Comparison of ENCODE assay signal across 18 cellular contexts in genomic region chr1:188070848-188071247, GRCh38.
A peak's percentile ranks its signal among the peaks of the same experiment; 100 is the strongest.
DNase-seq lines count a peak whose midpoint lies in the region; ATAC-seq, FAIRE-seq and TF ChIP-seq lines count a peak whose summit lies in the region.
"Had no signal": no experiment of that assay in that cellular context is flagged by ENCODE, and none has a peak within 500 bp of the region (broad histone marks: within the 10 kb centered on the region; RNA-seq: fewer than 3 reads in every experiment).

No MANE protein-coding gene starts in this region.

- H3K27ac ChIP-seq in H1 (ENCODE audit: low read depth, low read length): no peak overlapping the region
- H3K27ac ChIP-seq in neural progenitor cell: no peak overlapping the region

- H4K8ac ChIP-seq in H1 (ENCODE audit: extremely low read depth, insufficient read depth, low read length): no peak overlapping the region

- H3K4ac ChIP-seq in H1 (replicated peaks; ENCODE audit: insufficient read length, low read depth, low read length): no peak overlapping the region

- H3K9ac ChIP-seq in H1 (replicated peaks in 1 of 4; ENCODE audit: extremely low read depth in 1 of 4, low read depth in 3 of 4, low read length in 3 of 4) (no peak overlapping the region), neural progenitor cell (no peak overlapping the region)

- no peak overlapping the region for H4K5ac ChIP-seq in H1 (ENCODE audit: insufficient read length, low read depth, low read length)

- no peak for ATAC-seq in naive thymus-derived CD8-positive, alpha-beta T cell
- ATAC-seq in HG03280 (IDR thresholded peaks at IDR 0.05; ENCODE audit: unreplicated experiment): no peak

- H3K4me3 ChIP-seq in LNCaP clone FGC (ENCODE audit: low read depth, low read length): no peak overlapping the region
- no peak overlapping the region for H3K4me3 ChIP-seq in H1 (ENCODE audit: extremely low read depth in 1 of 4, insufficient read depth in 2 of 4, low read depth in 3 of 4, low read length in 4 of 4)
- no peak overlapping the region for H3K4me3 ChIP-seq in neural progenitor cell

- H2AFZ ChIP-seq in H1 (ENCODE audit: low read length) (no peak overlapping the region), neural progenitor cell (replicated peaks) (no peak overlapping the region)

- no peak overlapping the region for H3K4me2 ChIP-seq in H1 (ENCODE audit: insufficient read depth in 1 of 2, low read depth in 2 of 2, low read length in 2 of 2)
- no peak overlapping the region for H3K4me2 ChIP-seq in neural progenitor cell

- no peak overlapping the region for H2BK15ac ChIP-seq in H1 (ENCODE audit: low read length)

- H3K4me1 ChIP-seq in H1 (replicated peaks in 1 of 4; ENCODE audit: control insufficient read depth in 3 of 4, insufficient read depth in 4 of 4, low read length in 3 of 4) (no peaks in the 10 kb centered on the region), neural progenitor cell (no peaks in the 10 kb centered on the region)
- H3K4me1 ChIP-seq: Caco-2 had no signal

- TF ChIP-seq RAD21 in H1 (IDR thresholded peaks at IDR 0.05 in 1 of 2, conservative IDR thresholded peaks at IDR 0.05 in 1 of 2; ENCODE audit: low read depth in 2 of 2, low read length in 2 of 2): peak; percentile 66 to 74

- peaks cover 10% of the 10 kb centered on the region for H3K9me3 Mint-ChIP-seq in neural progenitor cell
- H3K9me3 Mint-ChIP-seq in naive thymus-derived CD8-positive, alpha-beta T cell: peaks cover 10 to 56% (median 25%) of the 10 kb centered on the region in 9 donors

- peak; percentile 19; the same call in 1 of the 2 replicates for TF ChIP-seq CTCF in LNCaP clone FGC (IDR thresholded peaks at IDR 0.05; ENCODE audit: control insufficient read depth, extremely low read depth, insufficient read depth)
- TF ChIP-seq CTCF in H1 (IDR thresholded peaks at IDR 0.05; ENCODE audit: control extremely low read depth in 1 of 3, insufficient read depth in 1 of 3, low read depth in 1 of 3, low read length in 3 of 3): peak; percentile 55 to 97 (median 72)
- TF ChIP-seq CTCF in neural progenitor cell (IDR thresholded peaks at IDR 0.05): peak; percentile 21

- no peak overlapping the region for H4K91ac ChIP-seq in H1 (replicated peaks; ENCODE audit: insufficient read length, low read length)

- H3K27me3 ChIP-seq in H1 (replicated peaks in 1 of 4; ENCODE audit: control insufficient read depth in 3 of 4, extremely low read depth in 1 of 4, insufficient read depth in 3 of 4, low read length in 3 of 4) (no peaks in the 10 kb centered on the region), neural progenitor cell (no peaks in the 10 kb centered on the region)

- H3K79me2 ChIP-seq in H1 (ENCODE audit: control insufficient read depth in 1 of 2, insufficient read depth in 2 of 2, low read length in 2 of 2) (no peaks in the 10 kb centered on the region), neural progenitor cell (ENCODE audit: low read depth) (no peaks in the 10 kb centered on the region)

- peak overlapping the region; percentile 16 for H3K56ac ChIP-seq in H1 (replicated peaks; ENCODE audit: insufficient read length, low read depth, low read length)

- no peak for FAIRE-seq in H1 (lab: Jason Lieb, UNC)
- FAIRE-seq: GM12891, RCC 7860 had no signal

- H3F3A ChIP-seq in neural progenitor cell (ENCODE audit: low read depth): no peaks in the 10 kb centered on the region

- no peaks in the 10 kb centered on the region for H3K4me1 Mint-ChIP-seq in neural progenitor cell
- H3K4me1 Mint-ChIP-seq in naive thymus-derived CD8-positive, alpha-beta T cell: no peaks in the 10 kb centered on the region

- no peaks in the 10 kb centered on the region for H3K23me2 ChIP-seq in H1 (ENCODE audit: low read depth, low read length)

- CTCF ChIA-PET in H1 (lab: Charles Lee; ENCODE audit: partially characterized antibody): interaction anchor here (0.7 to 2.6 kb wide), 6 partner anchors 9 to 702 kb away, joined by 3 to 10 read pairs (median 6); no protein-coding TSS in a partner anchor

- H3K36me3 ChIP-seq in H1 (ENCODE audit: control insufficient read depth in 2 of 4, insufficient read depth in 4 of 4, low read length in 3 of 4) (no peaks in the 10 kb centered on the region), neural progenitor cell (no peaks in the 10 kb centered on the region)

- H3K23ac ChIP-seq in H1 (ENCODE audit: insufficient read length): no peak overlapping the region

- no peaks in the 10 kb centered on the region for H3K36me3 Mint-ChIP-seq in neural progenitor cell
- no peaks in the 10 kb centered on the region for H3K36me3 Mint-ChIP-seq in naive thymus-derived CD8-positive, alpha-beta T cell

- H2AK5ac ChIP-seq in H1 (ENCODE audit: low read depth, low read length): no peak overlapping the region

- no peaks in the 10 kb centered on the region for H4K20me1 ChIP-seq in H1 (replicated peaks in 1 of 2; ENCODE audit: control insufficient read depth in 1 of 2, insufficient read depth in 2 of 2, low read length in 2 of 2)
- H4K20me1 ChIP-seq in neural progenitor cell (ENCODE audit: low read depth): no peaks in the 10 kb centered on the region

- no peak overlapping the region for H3K27ac Mint-ChIP-seq in neural progenitor cell
- H3K27ac Mint-ChIP-seq in naive thymus-derived CD8-positive, alpha-beta T cell: no peak overlapping the region

- no peak overlapping the region for H2BK5ac ChIP-seq in H1 (ENCODE audit: low read depth, low read length)

- H2BK120ac ChIP-seq in H1 (replicated peaks; ENCODE audit: low read depth, low read length): no peak overlapping the region

- TF ChIP-seq EP300 in H1 (IDR thresholded peaks at IDR 0.05; ENCODE audit: borderline replicate concordance in 1 of 2, low read depth in 2 of 2, low read length in 2 of 2): no peak

- H3K14ac ChIP-seq in H1 (ENCODE audit: insufficient read length): no peak overlapping the region

- H3K18ac ChIP-seq in H1 (ENCODE audit: extremely low read depth, low read length): no peak overlapping the region

- no peak overlapping the region for H2BK12ac ChIP-seq in H1 (ENCODE audit: low read depth, low read length)

- no peak for TF ChIP-seq POLR2A in H1 (IDR thresholded peaks at IDR 0.05; ENCODE audit: control extremely low read depth in 1 of 2, low read depth in 2 of 2, low read length in 2 of 2)

- DNase-seq in DMS53 (lab: John Stamatoyannopoulos, UW) (peak; percentile 23), DMS53 treated with DMSO at 0.1 percent for 48 hours (lab: John Stamatoyannopoulos, UW; ENCODE audit: unreplicated experiment) (no peak), LNCaP clone FGC (ENCODE audit: low read depth) (no peak), H1 (ENCODE audit: low read depth in 1 of 2, low spot score in 2 of 2) (no peak), neural progenitor cell (ENCODE audit: low spot score) (peak; percentile 6)
- DNase-seq in activated CD8-positive, alpha-beta memory T cell treated with anti-CD3 and anti-CD28 coated beads, Interleukin-2, amount 50 U/mL, for 4 hours: no peak
- DNase-seq in naive thymus-derived CD8-positive, alpha-beta T cell: no peak
- DNase-seq: 8988T, C1 segment of cervical spinal cord, NCI-H1092 treated with DMSO at 0.1 percent for 48 hours, NCI-H187, NCI-H2171, NCI-H446 treated with DMSO at 0.1 percent for 48 hours, NCI-H774 had no signal

- H2BK20ac ChIP-seq in H1 (ENCODE audit: low read length): 0 out of 2 replicates have a peak overlapping the region, but pooled peaks have one; percentile 72

- H3K27me3 Mint-ChIP-seq in neural progenitor cell (ENCODE audit: insufficient read depth, low read depth): no peaks in the 10 kb centered on the region
- no peaks in the 10 kb centered on the region for H3K27me3 Mint-ChIP-seq in naive thymus-derived CD8-positive, alpha-beta T cell

- H3K9me3 ChIP-seq in H1 (ENCODE audit: insufficient read depth in 2 of 2, low read depth in 1 of 2, low read length in 1 of 2): 0 out of 4 replicates have a peak, but pooled peaks cover 0 to 3% of the 10 kb centered on the region in 2 experiments
- H3K9me3 ChIP-seq in neural progenitor cell (ENCODE audit: low read depth): no peaks in the 10 kb centered on the region
- H3K9me3 ChIP-seq: Caco-2 had no signal

- POLR2A ChIA-PET in H1 (lab: Charles Lee; ENCODE audit: partially characterized antibody): no interaction called here
- POLR2A ChIA-PET in naive thymus-derived CD8-positive, alpha-beta T cell (lab: Charles Lee): no interaction called here

- H3K4me3 Mint-ChIP-seq in neural progenitor cell: no peak overlapping the region
- no peak overlapping the region for H3K4me3 Mint-ChIP-seq in naive thymus-derived CD8-positive, alpha-beta T cell

- no peaks in the 10 kb centered on the region for H3K79me1 ChIP-seq in H1 (ENCODE audit: low read depth, low read length)

- WGBS in H1 (ENCODE audit: extremely low coverage in 1 of 2, insufficient coverage in 1 of 2, insufficient read length in 1 of 2, insufficient replicate concordance in 2 of 2, low coverage in 1 of 2, low lambda C conversion rate in 2 of 2, missing lambda C conversion rate in 1 of 2), 2 experiments: 57% methylated on average over 1 of the region's 1 CpG; no CpG with 5 or more reads in 1 of the 2 experiments

TF ChIP-seq in H1, 55 proteins besides CTCF, POLR2A, EP300 and RAD21:
- TF ChIP-seq, protein P1, sequence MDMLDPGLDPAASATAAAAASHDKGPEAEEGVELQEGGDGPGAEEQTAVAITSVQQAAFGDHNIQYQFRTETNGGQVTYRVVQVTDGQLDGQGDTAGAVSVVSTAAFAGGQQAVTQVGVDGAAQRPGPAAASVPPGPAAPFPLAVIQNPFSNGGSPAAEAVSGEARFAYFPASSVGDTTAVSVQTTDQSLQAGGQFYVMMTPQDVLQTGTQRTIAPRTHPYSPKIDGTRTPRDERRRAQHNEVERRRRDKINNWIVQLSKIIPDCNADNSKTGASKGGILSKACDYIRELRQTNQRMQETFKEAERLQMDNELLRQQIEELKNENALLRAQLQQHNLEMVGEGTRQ (IDR thresholded peaks at IDR 0.05; ENCODE audit: low read length): no peak
- TF ChIP-seq HDAC2 (IDR thresholded peaks at IDR 0.05; ENCODE audit: borderline replicate concordance in 1 of 2, low read depth in 2 of 2, low read length in 2 of 2) (no peak), ZNF274 (IDR thresholded peaks at IDR 0.05; ENCODE audit: borderline replicate concordance, extremely low read depth, low read length) (no peak), TEAD4 (IDR thresholded peaks at IDR 0.05; ENCODE audit: low read depth, low read length) (0 out of 2 replicates have a peak, but pooled peaks have one; percentile 32)

Comparison
In these comparisons a context has a peak if more than half of its experiments do, and no peak if none do; other contexts are left out.
1. DNase-seq: peak in DMS53 (single experiment) and neural progenitor cell (single experiment); none in DMS53 treated with DMSO at 0.1 percent for 48 hours (single experiment), LNCaP clone FGC (single experiment), H1 (0 of 2), activated CD8-positive, alpha-beta memory T cell treated with anti-CD3 and anti-CD28 coated beads, Interleukin-2, amount 50 U/mL, for 4 hours (single experiment) and naive thymus-derived CD8-positive, alpha-beta T cell (0 of 10).
2. CTCF ChIP-seq: peak in every context shown above with its lines; median percentile 72 in H1; 21 in neural progenitor cell; 19 in LNCaP clone FGC.